Comparison of ENCODE assay signal across 31 cellular contexts in the genomic region with DNA sequence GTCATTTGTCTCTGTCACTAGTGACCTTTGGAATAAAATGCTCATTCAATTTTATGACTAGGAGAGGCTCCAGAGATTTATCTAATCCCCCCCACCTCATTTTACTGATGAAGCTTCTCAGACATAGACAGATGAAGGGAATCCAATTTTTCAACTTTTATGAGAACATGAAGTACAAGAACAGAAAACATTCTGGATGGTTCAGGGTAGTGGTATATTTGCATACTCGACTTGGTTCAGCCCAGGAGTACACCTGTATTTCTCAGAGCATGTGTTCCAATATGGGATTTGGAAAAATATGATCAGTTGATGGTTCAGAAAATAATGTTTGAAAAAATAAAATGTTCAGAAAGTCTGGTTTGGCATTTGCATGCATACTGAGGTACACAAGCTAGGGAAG.
"Had no signal": no experiment of that assay in that cellular context is flagged by ENCODE, and none has a peak within 500 bp of the region (broad histone marks: within the 10 kb centered on the region; RNA-seq: fewer than 3 reads in every experiment).

No MANE protein-coding gene starts in this region.

- H3K27ac ChIP-seq: adrenal gland, body of pancreas, esophagus muscularis mucosa, foreskin keratinocyte, gastrocnemius medialis had no signal

- H3K4me1 ChIP-seq: foreskin keratinocyte had no signal

- H3K4me3 ChIP-seq: adrenal gland, body of pancreas, esophagus muscularis mucosa, gastrocnemius medialis had no signal

- H3K4me3 Mint-ChIP-seq: activated CD4-positive, alpha-beta memory T cell treated with anti-CD3 and anti-CD28 coated beads, Interleukin-2, amount 10 ng/mL, durations not matched to agents 7 days and 5 days; activated CD4-positive, alpha-beta T cell treated with anti-CD3 and anti-CD28 coated beads for 36 hours; activated CD4-positive, alpha-beta T cell treated with anti-CD3 and anti-CD28 coated beads, Interleukin-2, amount 10 ng/mL, durations not matched to agents 24 days and 14 days; activated naive CD4-positive, alpha-beta T cell treated with anti-CD3 and anti-CD28 coated beads, Interleukin-2, amount 10 ng/mL, durations not matched to agents 7 days and 5 days; activated T-cell treated with anti-CD3 and anti-CD28 coated beads, Interleukin-2, amount 50 U/mL, for 24 hours; activated T-cell treated with anti-CD3 and anti-CD28 coated beads, Interleukin-2, amount 50 U/mL, for 72 hours; effector memory CD8-positive, alpha-beta T cell; T-helper 17 cell; T-helper 2 cell treated with Interferon-gamma antibody and Interleukin-4, amounts not matched to agents 5 μg/mL and 100 μg/mL, for 36 hours had no signal

- H3K4me1 Mint-ChIP-seq: activated CD4-positive, alpha-beta memory T cell treated with anti-CD3 and anti-CD28 coated beads, Interleukin-2, amount 10 ng/mL, durations not matched to agents 7 days and 5 days; activated CD4-positive, alpha-beta T cell treated with anti-CD3 and anti-CD28 coated beads for 36 hours; activated CD4-positive, alpha-beta T cell treated with anti-CD3 and anti-CD28 coated beads, Interleukin-2, amount 10 ng/mL, durations not matched to agents 24 days and 14 days; activated naive CD4-positive, alpha-beta T cell treated with anti-CD3 and anti-CD28 coated beads, Interleukin-2, amount 10 ng/mL, durations not matched to agents 7 days and 5 days had no signal

- ATAC-seq: activated CD4-positive, alpha-beta T cell treated with anti-CD3 and anti-CD28 coated beads for 36 hours; activated naive CD4-positive, alpha-beta T cell treated with anti-CD3 and anti-CD28 coated beads, Interleukin-2, amount 50 U/mL, for 72 hours; activated T-cell treated with anti-CD3 and anti-CD28 coated beads, Interleukin-2, amount 50 U/mL, for 72 hours; body of pancreas; effector memory CD8-positive, alpha-beta T cell; foreskin keratinocyte; gastrocnemius medialis; T-helper 17 cell had no signal

- H3K36me3 Mint-ChIP-seq: activated naive CD4-positive, alpha-beta T cell treated with anti-CD3 and anti-CD28 coated beads, Interleukin-2, amount 10 ng/mL, durations not matched to agents 7 days and 5 days; activated naive CD4-positive, alpha-beta T cell treated with anti-CD3 and anti-CD28 coated beads, Interleukin-2, amount 50 U/mL, for 72 hours had no signal

- DNase-seq: activated CD4-positive, alpha-beta memory T cell treated with anti-CD3 and anti-CD28 coated beads, Interleukin-2, amount 10 ng/mL, durations not matched to agents 7 days and 5 days; activated CD4-positive, alpha-beta T cell treated with anti-CD3 and anti-CD28 coated beads for 36 hours; activated CD4-positive, alpha-beta T cell treated with anti-CD3 and anti-CD28 coated beads, Interleukin-2, amount 10 ng/mL, durations not matched to agents 24 days and 14 days; activated CD4-positive, alpha-beta T cell treated with anti-CD3 and anti-CD28 coated beads, Interleukin-2, amount 50 U/mL, for 4 hours; activated CD4-positive, CD25-positive, alpha-beta regulatory T cell; activated CD4-positive, CD25-positive, alpha-beta regulatory T cell treated with anti-CD3 and anti-CD28 coated beads, Interleukin-2, amount 50 U/mL, for 72 hours; activated CD8-positive, alpha-beta memory T cell treated with anti-CD3 and anti-CD28 coated beads, Interleukin-2, amount 50 U/mL, for 48 hours; activated gamma-delta T cell; activated naive CD4-positive, alpha-beta T cell; activated naive CD4-positive, alpha-beta T cell treated with anti-CD3 and anti-CD28 coated beads, Interleukin-2, amount 10 ng/mL, durations not matched to agents 7 days and 5 days; activated T-cell treated with anti-CD3 and anti-CD28 coated beads for 4 hours; activated T-cell treated with anti-CD3 and anti-CD28 coated beads, Interleukin-2, amount 50 U/mL, for 24 hours; activated T-cell treated with anti-CD3 and anti-CD28 coated beads, Interleukin-2, amount 50 U/mL, for 72 hours; adrenal gland; amygdala; aorta; body of pancreas; caudate nucleus; cortex of kidney; effector CD4-positive, alpha-beta T cell; effector memory CD8-positive, alpha-beta T cell; erythroblast; foreskin keratinocyte; gastrocnemius medialis; glutamatergic neuron; T-helper 1 cell; T-helper 17 cell; T1000 had no signal

- H3K27me3 ChIP-seq: adrenal gland, body of pancreas, esophagus muscularis mucosa, gastrocnemius medialis had no signal

- H3K9me3 Mint-ChIP-seq: activated CD4-positive, alpha-beta memory T cell treated with anti-CD3 and anti-CD28 coated beads, Interleukin-2, amount 10 ng/mL, durations not matched to agents 7 days and 5 days; activated CD4-positive, alpha-beta T cell treated with anti-CD3 and anti-CD28 coated beads, Interleukin-2, amount 10 ng/mL, durations not matched to agents 24 days and 14 days; activated naive CD4-positive, alpha-beta T cell treated with anti-CD3 and anti-CD28 coated beads, Interleukin-2, amount 10 ng/mL, durations not matched to agents 7 days and 5 days; activated naive CD4-positive, alpha-beta T cell treated with anti-CD3 and anti-CD28 coated beads, Interleukin-2, amount 50 U/mL, for 72 hours; activated T-cell treated with anti-CD3 and anti-CD28 coated beads, Interleukin-2, amount 50 U/mL, for 24 hours; effector memory CD8-positive, alpha-beta T cell; T-helper 2 cell treated with Interferon-gamma antibody and Interleukin-4, amounts not matched to agents 5 μg/mL and 100 μg/mL, for 36 hours had no signal

- H3K9me3 ChIP-seq: adrenal gland, body of pancreas, esophagus muscularis mucosa, gastrocnemius medialis had no signal

- H3K36me3 ChIP-seq: adrenal gland, esophagus muscularis mucosa, gastrocnemius medialis had no signal

- H3K27ac Mint-ChIP-seq: activated CD4-positive, alpha-beta memory T cell treated with anti-CD3 and anti-CD28 coated beads, Interleukin-2, amount 10 ng/mL, durations not matched to agents 7 days and 5 days; activated CD4-positive, alpha-beta T cell treated with anti-CD3 and anti-CD28 coated beads for 36 hours; activated CD4-positive, alpha-beta T cell treated with anti-CD3 and anti-CD28 coated beads, Interleukin-2, amount 10 ng/mL, durations not matched to agents 24 days and 14 days; activated naive CD4-positive, alpha-beta T cell treated with anti-CD3 and anti-CD28 coated beads, Interleukin-2, amount 10 ng/mL, durations not matched to agents 7 days and 5 days; activated naive CD4-positive, alpha-beta T cell treated with anti-CD3 and anti-CD28 coated beads, Interleukin-2, amount 50 U/mL, for 72 hours; activated T-cell treated with anti-CD3 and anti-CD28 coated beads, Interleukin-2, amount 50 U/mL, for 24 hours; activated T-cell treated with anti-CD3 and anti-CD28 coated beads, Interleukin-2, amount 50 U/mL, for 72 hours; effector memory CD8-positive, alpha-beta T cell; T-helper 17 cell; T-helper 2 cell treated with Interferon-gamma antibody and Interleukin-4, amounts not matched to agents 5 μg/mL and 100 μg/mL, for 36 hours had no signal
